ENCODE assay signal across 34 cellular contexts in the genomic region with DNA sequence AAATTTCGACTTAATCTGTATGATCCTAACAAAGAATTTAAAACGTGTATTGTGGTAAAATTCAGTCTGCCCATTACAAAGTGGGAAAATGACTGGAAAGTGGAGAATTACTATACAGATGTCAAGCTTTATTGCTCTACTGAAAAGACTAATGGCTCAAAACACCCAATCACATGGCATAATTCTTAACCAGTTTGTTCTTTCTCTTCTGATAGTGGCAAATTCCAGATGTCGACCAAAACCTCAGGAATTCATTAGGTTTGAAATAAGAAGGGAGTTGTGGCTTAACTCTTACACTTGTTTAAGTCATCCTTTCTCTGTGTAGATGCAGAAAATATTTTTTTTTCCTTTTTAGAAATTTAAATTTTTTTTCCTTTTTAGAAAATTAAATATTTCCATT.
"Had no signal": no experiment of that assay in that cellular context is flagged by ENCODE, and none has a peak within 500 bp of the region (broad histone marks: within the 10 kb centered on the region; RNA-seq: fewer than 3 reads in every experiment).

No MANE protein-coding gene starts in this region.

- FAIRE-seq: bronchial epithelial cell, frontal cortex had no signal

- H3K4me1 Mint-ChIP-seq: activated B cell treated with CpG ODN at 0.5 μM for 24 hours; activated CD8-positive, alpha-beta memory T cell treated with anti-CD3 and anti-CD28 coated beads, Interleukin-2, amount 10 ng/mL, durations not matched to agents 7 days and 5 days; activated naive CD4-positive, alpha-beta T cell treated with anti-CD3 and anti-CD28 coated beads, Interleukin-2, amount 10 ng/mL, durations not matched to agents 7 days and 5 days; activated naive CD8-positive, alpha-beta T cell treated with anti-CD3 and anti-CD28 coated beads, Interleukin-2, amount 10 ng/mL, durations not matched to agents 7 days and 5 days; central memory CD8-positive, alpha-beta T cell; endodermal cell; T-helper 17 cell had no signal

- H3K27me3 ChIP-seq: ascending aorta, brain microvascular endothelial cell, dorsolateral prefrontal cortex had no signal

- H3K36me3 ChIP-seq: ascending aorta, brain microvascular endothelial cell, WERI-Rb-1 had no signal

- H3K4me3 Mint-ChIP-seq: activated B cell treated with CpG ODN at 0.5 μM for 24 hours; activated CD8-positive, alpha-beta memory T cell treated with anti-CD3 and anti-CD28 coated beads, Interleukin-2, amount 10 ng/mL, durations not matched to agents 7 days and 5 days; activated CD8-positive, alpha-beta T cell treated with anti-CD3 and anti-CD28 coated beads for 36 hours; activated naive CD4-positive, alpha-beta T cell treated with anti-CD3 and anti-CD28 coated beads, Interleukin-2, amount 10 ng/mL, durations not matched to agents 7 days and 5 days; activated naive CD8-positive, alpha-beta T cell treated with anti-CD3 and anti-CD28 coated beads, Interleukin-2, amount 10 ng/mL, durations not matched to agents 7 days and 5 days; activated T-helper 1 cell treated with anti-CD3 and anti-CD28 coated beads, Interleukin-12 subunit alpha, Interleukin-12 subunit beta, Interleukin-2, Interleukin-4 antibody, amounts not matched to agents 30 ng/mL and 10 ng/mL and 1 ng/mL, durations not matched to agents 14 hours and 24 hours and 36 hours; central memory CD8-positive, alpha-beta T cell; dendritic cell treated with granulocyte-macrophage colony-stimulating factor and Interleukin-4, amounts not matched to agents 40 ng/mL and 50 ng/mL, for 4 days; endodermal cell; T-helper 17 cell; T-helper 2 cell treated with Interferon-gamma antibody and Interleukin-4, amounts not matched to agents 5 μg/mL and 100 μg/mL, for 36 hours had no signal

- DNase-seq: activated B cell treated with CpG ODN at 0.5 μM for 24 hours; activated CD4-positive, alpha-beta T cell treated with anti-CD3 and anti-CD28 coated beads for 48 hours; activated CD4-positive, alpha-beta T cell treated with anti-CD3 and anti-CD28 coated beads, Interleukin-2, amount 50 U/mL, for 1 hour; activated CD4-positive, alpha-beta T cell treated with anti-CD3 and anti-CD28 coated beads, Interleukin-2, amount 50 U/mL, for 48 hours; activated CD8-positive, alpha-beta memory T cell treated with anti-CD3 and anti-CD28 coated beads, Interleukin-2, amount 10 ng/mL, durations not matched to agents 7 days and 5 days; activated CD8-positive, alpha-beta memory T cell treated with anti-CD3 and anti-CD28 coated beads, Interleukin-2, amount 50 U/mL, for 4 hours; activated CD8-positive, alpha-beta T cell treated with anti-CD3 and anti-CD28 coated beads for 36 hours; activated effector memory CD4-positive, alpha-beta T cell treated with anti-CD3 and anti-CD28 coated beads, Interleukin-2, amount 50 U/mL, for 16 hours; activated naive CD4-positive, alpha-beta T cell treated with anti-CD3 and anti-CD28 coated beads, Interleukin-2, amount 10 ng/mL, durations not matched to agents 7 days and 5 days; activated naive CD8-positive, alpha-beta T cell treated with anti-CD3 and anti-CD28 coated beads, Interleukin-2, amount 10 ng/mL, durations not matched to agents 7 days and 5 days; activated T-cell treated with anti-CD3 and anti-CD28 coated beads, Interleukin-2, amount 50 U/mL, for 1 hour; activated T-cell treated with anti-CD3 and anti-CD28 coated beads, Interleukin-2, amount 50 U/mL, for 48 hours; brain microvascular endothelial cell; dorsolateral prefrontal cortex; effector memory CD4-positive, alpha-beta T cell; endodermal cell; foreskin fibroblast; head of caudate nucleus; T-helper 1 cell; T-helper 17 cell; T1000; WERI-Rb-1 had no signal

- H3K4me3 ChIP-seq: ascending aorta, coronary artery, dorsolateral prefrontal cortex had no signal

- H3K27ac ChIP-seq: ascending aorta, brain microvascular endothelial cell, coronary artery, dorsolateral prefrontal cortex, WERI-Rb-1 had no signal

- H3K9me3 ChIP-seq: ascending aorta had no signal

- H3K36me3 Mint-ChIP-seq: activated CD8-positive, alpha-beta memory T cell treated with anti-CD3 and anti-CD28 coated beads, Interleukin-2, amount 10 ng/mL, durations not matched to agents 7 days and 5 days; activated naive CD4-positive, alpha-beta T cell treated with anti-CD3 and anti-CD28 coated beads, Interleukin-2, amount 10 ng/mL, durations not matched to agents 7 days and 5 days; activated naive CD4-positive, alpha-beta T cell treated with anti-CD3 and anti-CD28 coated beads, Interleukin-2, amount 50 U/mL, for 72 hours; activated naive CD8-positive, alpha-beta T cell treated with anti-CD3 and anti-CD28 coated beads, Interleukin-2, amount 10 ng/mL, durations not matched to agents 7 days and 5 days had no signal

- H3K9me3 Mint-ChIP-seq: activated B cell treated with CpG ODN at 0.5 μM for 24 hours; activated CD8-positive, alpha-beta T cell treated with anti-CD3 and anti-CD28 coated beads for 36 hours; activated naive CD4-positive, alpha-beta T cell treated with anti-CD3 and anti-CD28 coated beads, Interleukin-2, amount 10 ng/mL, durations not matched to agents 7 days and 5 days; activated naive CD4-positive, alpha-beta T cell treated with anti-CD3 and anti-CD28 coated beads, Interleukin-2, amount 50 U/mL, for 72 hours; activated naive CD8-positive, alpha-beta T cell treated with anti-CD3 and anti-CD28 coated beads, Interleukin-2, amount 10 ng/mL, durations not matched to agents 7 days and 5 days; activated T-helper 1 cell treated with anti-CD3 and anti-CD28 coated beads, Interleukin-12 subunit alpha, Interleukin-12 subunit beta, Interleukin-2, Interleukin-4 antibody, amounts not matched to agents 30 ng/mL and 10 ng/mL and 1 ng/mL, durations not matched to agents 14 hours and 24 hours and 36 hours; activated T-helper 2 cell treated with anti-CD3 and anti-CD28 coated beads, Interferon-gamma antibody, Interleukin-2, Interleukin-4, amounts not matched to agents 10 μg/mL and 5 μg/mL and 100 μg/mL, durations not matched to agents 14 hours and 24 hours and 36 hours; endodermal cell; T-helper 2 cell treated with Interferon-gamma antibody and Interleukin-4, amounts not matched to agents 5 μg/mL and 100 μg/mL, for 36 hours had no signal

- H3K27me3 Mint-ChIP-seq: activated B cell treated with CpG ODN at 0.5 μM for 24 hours; activated CD8-positive, alpha-beta memory T cell treated with anti-CD3 and anti-CD28 coated beads, Interleukin-2, amount 10 ng/mL, durations not matched to agents 7 days and 5 days; activated naive CD4-positive, alpha-beta T cell treated with anti-CD3 and anti-CD28 coated beads, Interleukin-2, amount 10 ng/mL, durations not matched to agents 7 days and 5 days; activated naive CD8-positive, alpha-beta T cell treated with anti-CD3 and anti-CD28 coated beads, Interleukin-2, amount 10 ng/mL, durations not matched to agents 7 days and 5 days; central memory CD8-positive, alpha-beta T cell; dendritic cell treated with granulocyte-macrophage colony-stimulating factor and Interleukin-4, amounts not matched to agents 40 ng/mL and 50 ng/mL, for 4 days; T-helper 17 cell had no signal

- ATAC-seq: activated CD4-positive, CD25-positive, alpha-beta regulatory T cell treated with anti-CD3 and anti-CD28 coated beads, Interleukin-2, amount 50 U/mL, for 24 hours; activated CD8-positive, alpha-beta memory T cell treated with anti-CD3 and anti-CD28 coated beads, Interleukin-2, amount 10 ng/mL, durations not matched to agents 7 days and 5 days; activated CD8-positive, alpha-beta T cell treated with anti-CD3 and anti-CD28 coated beads for 36 hours; activated naive CD4-positive, alpha-beta T cell treated with anti-CD3 and anti-CD28 coated beads, Interleukin-2, amount 50 U/mL, for 72 hours; esophagus mucosa; T-helper 17 cell had no signal

- H3K27ac Mint-ChIP-seq: activated B cell treated with CpG ODN at 0.5 μM for 24 hours; activated CD8-positive, alpha-beta memory T cell treated with anti-CD3 and anti-CD28 coated beads, Interleukin-2, amount 10 ng/mL, durations not matched to agents 7 days and 5 days; activated CD8-positive, alpha-beta T cell treated with anti-CD3 and anti-CD28 coated beads for 36 hours; activated naive CD4-positive, alpha-beta T cell treated with anti-CD3 and anti-CD28 coated beads, Interleukin-2, amount 10 ng/mL, durations not matched to agents 7 days and 5 days; activated naive CD4-positive, alpha-beta T cell treated with anti-CD3 and anti-CD28 coated beads, Interleukin-2, amount 50 U/mL, for 72 hours; activated naive CD8-positive, alpha-beta T cell treated with anti-CD3 and anti-CD28 coated beads, Interleukin-2, amount 10 ng/mL, durations not matched to agents 7 days and 5 days; activated T-helper 1 cell treated with anti-CD3 and anti-CD28 coated beads, Interleukin-12 subunit alpha, Interleukin-12 subunit beta, Interleukin-2, Interleukin-4 antibody, amounts not matched to agents 30 ng/mL and 10 ng/mL and 1 ng/mL, durations not matched to agents 14 hours and 24 hours and 36 hours; activated T-helper 2 cell treated with anti-CD3 and anti-CD28 coated beads, Interferon-gamma antibody, Interleukin-2, Interleukin-4, amounts not matched to agents 10 μg/mL and 5 μg/mL and 100 μg/mL, durations not matched to agents 14 hours and 24 hours and 36 hours; dendritic cell treated with granulocyte-macrophage colony-stimulating factor and Interleukin-4, amounts not matched to agents 40 ng/mL and 50 ng/mL, for 4 days; endodermal cell; T-helper 17 cell; T-helper 2 cell treated with Interferon-gamma antibody and Interleukin-4, amounts not matched to agents 5 μg/mL and 100 μg/mL, for 36 hours had no signal

- H3K4me1 ChIP-seq: ascending aorta had no signal
